11 cellular contexts compared by ENCODE assay signal in genomic region chr16:8928467-8928957, GRCh38. TPM values are rescaled to one million over a fixed set of nuclear protein-coding genes. Genes with fewer than 3 reads are reported as not detected.
DNase-seq lines count a peak whose midpoint lies in the region; ATAC-seq lines count a peak whose summit lies in the region.
"Had no signal": no experiment of that assay in that cellular context is flagged by ENCODE, and none has a peak within 500 bp of the region (broad histone marks: within the 10 kb centered on the region; RNA-seq: fewer than 3 reads in every experiment).

No MANE protein-coding gene starts in this region.

- H3K27ac Mint-ChIP-seq in activated naive CD4-positive, alpha-beta T cell treated with anti-CD3 and anti-CD28 coated beads, Interleukin-2, amount 10 ng/mL, durations not matched to agents 7 days and 5 days, result no peak overlapping the region
- peak overlapping the region; percentile 97 for H3K27ac Mint-ChIP-seq in stimulated activated memory B cell treated with anti-CD40 and anti-IgM and Interleukin-4, amounts not matched to agents 10 μg/mL and 1 μg/mL and 100 μg/mL, for 72 hours

- intact Hi-C loops in left cardiac atrium (cut with DNase I), result no loop called here

- CTCF ChIA-PET in activated naive CD4-positive, alpha-beta T cell treated with anti-CD3 and anti-CD28 coated beads, Interleukin-2, amount 10 ng/mL, durations not matched to agents 7 days and 5 days (lab: Charles Lee), result no interaction called here

- H3K4me3 Mint-ChIP-seq in activated naive CD4-positive, alpha-beta T cell treated with anti-CD3 and anti-CD28 coated beads, Interleukin-2, amount 10 ng/mL, durations not matched to agents 7 days and 5 days, result no peak overlapping the region
- peak overlapping the region; percentile 49 for H3K4me3 Mint-ChIP-seq in stimulated activated memory B cell treated with anti-CD40 and anti-IgM and Interleukin-4, amounts not matched to agents 10 μg/mL and 1 μg/mL and 100 μg/mL, for 72 hours

- H3K4me1 Mint-ChIP-seq in activated naive CD4-positive, alpha-beta T cell treated with anti-CD3 and anti-CD28 coated beads, Interleukin-2, amount 10 ng/mL, durations not matched to agents 7 days and 5 days, result peaks cover 38% of the 10 kb centered on the region
- peaks cover 57% of the 10 kb centered on the region for H3K4me1 Mint-ChIP-seq in stimulated activated memory B cell treated with anti-CD40 and anti-IgM and Interleukin-4, amounts not matched to agents 10 μg/mL and 1 μg/mL and 100 μg/mL, for 72 hours

- H3K9me3 Mint-ChIP-seq in activated naive CD4-positive, alpha-beta T cell treated with anti-CD3 and anti-CD28 coated beads, Interleukin-2, amount 10 ng/mL, durations not matched to agents 7 days and 5 days, result no peaks in the 10 kb centered on the region
- no peaks in the 10 kb centered on the region for H3K9me3 Mint-ChIP-seq in stimulated activated memory B cell treated with anti-CD40 and anti-IgM and Interleukin-4, amounts not matched to agents 10 μg/mL and 1 μg/mL and 100 μg/mL, for 72 hours

- H3K36me3 Mint-ChIP-seq in activated naive CD4-positive, alpha-beta T cell treated with anti-CD3 and anti-CD28 coated beads, Interleukin-2, amount 10 ng/mL, durations not matched to agents 7 days and 5 days, result peaks cover 44% of the 10 kb centered on the region
- H3K36me3 Mint-ChIP-seq in stimulated activated memory B cell treated with anti-CD40 and anti-IgM and Interleukin-4, amounts not matched to agents 10 μg/mL and 1 μg/mL and 100 μg/mL, for 72 hours, result peaks cover 51% of the 10 kb centered on the region

- no peaks in the 10 kb centered on the region for H3K27me3 Mint-ChIP-seq in activated naive CD4-positive, alpha-beta T cell treated with anti-CD3 and anti-CD28 coated beads, Interleukin-2, amount 10 ng/mL, durations not matched to agents 7 days and 5 days
- no peaks in the 10 kb centered on the region for H3K27me3 Mint-ChIP-seq in stimulated activated memory B cell treated with anti-CD40 and anti-IgM and Interleukin-4, amounts not matched to agents 10 μg/mL and 1 μg/mL and 100 μg/mL, for 72 hours

- peak; percentile 39 to 65 for ATAC-seq in left cardiac atrium
- peak; percentile 90 for ATAC-seq in stimulated activated memory B cell treated with anti-CD40 and anti-IgM and Interleukin-4, amounts not matched to agents 10 μg/mL and 1 μg/mL and 100 μg/mL, for 72 hours
- no peak for ATAC-seq in HG03175 (IDR thresholded peaks at IDR 0.05; ENCODE audit: unreplicated experiment)

- DNase-seq in activated naive CD4-positive, alpha-beta T cell treated with Interleukin-2 at 50 U/mL for 16 hours, result peak; percentile 57
- no peak for DNase-seq in activated naive CD4-positive, alpha-beta T cell treated with anti-CD3 and anti-CD28 coated beads, Interleukin-2, amount 10 ng/mL, durations not matched to agents 7 days and 5 days
- peak; percentile 62 for DNase-seq in activated CD4-positive, alpha-beta T cell treated with anti-CD3 and anti-CD28 coated beads for 48 hours
- no peak for DNase-seq in left cardiac atrium
- no peak for DNase-seq in middle frontal gyrus (ENCODE audit: extremely low spot score, low spot score)
- no peak for DNase-seq in pons (ENCODE audit: low spot score)
- DNase-seq: amniotic stem cell, BE2C had no signal

RNA-seq across cellular contexts. Expression of gene USP7, which starts 35.2 kb away (rescaled TPM):
- total RNA-seq in left cardiac atrium, result 10 to 100 TPM; 56.0 to 69.1 TPM

RNA-seq across cellular contexts. Expression of gene LITAFD, which starts 46.4 kb away (rescaled TPM):
- total RNA-seq in left cardiac atrium, result not detected
- total RNA-seq: T-helper 1 cell treated with Interleukin-12 subunit alpha and Interleukin-12 subunit beta and Interleukin-4 antibody, amounts not matched to agents 30 ng/mL and 1 ng/mL, for 36 hours had no signal

RNA-seq across cellular contexts. Expression of gene CARHSP1, which starts 59.7 kb away (rescaled TPM):
- 10 to 100 TPM; 35.5 to 37.6 TPM for total RNA-seq in left cardiac atrium

Comparison
In these comparisons a context has a peak if more than half of its experiments do, and no peak if none do; other contexts are left out.
1. DNase-seq: peak in activated naive CD4-positive, alpha-beta T cell treated with Interleukin-2 at 50 U/mL for 16 hours (single experiment) and activated CD4-positive, alpha-beta T cell treated with anti-CD3 and anti-CD28 coated beads for 48 hours (single experiment); none in activated naive CD4-positive, alpha-beta T cell treated with anti-CD3 and anti-CD28 coated beads, Interleukin-2, amount 10 ng/mL, durations not matched to agents 7 days and 5 days (single experiment), left cardiac atrium (single experiment), middle frontal gyrus (single experiment) and pons (single experiment).